9 cellular contexts compared by ENCODE assay signal in the genomic region with DNA sequence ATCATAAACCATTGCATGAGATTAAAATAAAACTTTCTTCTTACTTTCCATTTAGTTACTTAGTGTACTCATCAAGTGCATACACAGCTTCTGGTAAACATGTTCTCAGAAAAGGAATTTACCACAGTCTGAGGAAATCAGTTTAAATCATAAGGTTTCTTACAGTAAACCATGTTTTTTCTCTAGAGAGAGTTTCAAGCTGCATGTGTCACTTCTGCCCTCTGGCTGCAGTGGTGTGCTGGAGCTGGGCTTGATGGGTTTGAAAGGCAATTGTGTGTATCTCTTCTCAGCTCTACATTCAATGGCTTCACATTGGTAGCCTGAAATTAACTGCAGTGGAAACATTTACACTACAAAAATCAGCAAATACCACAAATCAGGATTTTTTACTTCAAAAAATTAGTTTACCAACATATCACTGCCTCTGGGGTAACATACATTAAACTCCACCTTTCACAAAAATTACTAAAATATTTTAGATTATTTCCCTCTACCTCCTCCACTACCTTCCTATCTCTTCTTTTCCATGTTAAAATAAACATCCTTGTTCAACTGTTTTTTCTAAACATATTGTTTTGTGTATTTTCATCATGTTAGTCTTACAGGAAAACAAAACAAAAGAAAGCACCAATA.
DNase-seq lines count a peak whose midpoint lies in the region; ATAC-seq and TF ChIP-seq lines count a peak whose summit lies in the region.
"Had no signal": no experiment of that assay in that cellular context is flagged by ENCODE, and none has a peak within 500 bp of the region (broad histone marks: within the 10 kb centered on the region; RNA-seq: fewer than 3 reads in every experiment).

No MANE protein-coding gene starts in this region.

- no peaks in the 10 kb centered on the region for H3K9me3 Mint-ChIP-seq in CD14-positive monocyte
- H3K9me3 Mint-ChIP-seq in activated naive CD4-positive, alpha-beta T cell treated with anti-CD3 and anti-CD28 coated beads, Interleukin-2, amount 50 U/mL, for 72 hours: peaks cover 4 to 6% of the 10 kb centered on the region in 2 donors

- H3K27me3 Mint-ChIP-seq in CD14-positive monocyte (ENCODE audit: low read depth in 3 of 3): peaks cover 0 to 1% (median 0%) of the 10 kb centered on the region in 3 donors

- no peaks in the 10 kb centered on the region for H3K27me3 ChIP-seq in WERI-Rb-1 (ENCODE audit: insufficient read depth, low read depth, severe bottlenecking)

- no peaks in the 10 kb centered on the region for H3K36me3 Mint-ChIP-seq in CD14-positive monocyte
- H3K36me3 Mint-ChIP-seq in activated naive CD4-positive, alpha-beta T cell treated with anti-CD3 and anti-CD28 coated beads, Interleukin-2, amount 50 U/mL, for 72 hours: no peaks in the 10 kb centered on the region

- TF ChIP-seq CTCF in CD14-positive monocyte (IDR thresholded peaks at IDR 0.05) (peak; percentile 11), HFF-Myc (IDR thresholded peaks at IDR 0.05; ENCODE audit: low read depth, low read length, missing control alignments) (peak; percentile 14), WERI-Rb-1 (IDR thresholded peaks at IDR 0.05; ENCODE audit: low read depth, low read length) (peak; percentile 79)

- H3K9me3 ChIP-seq in WERI-Rb-1 (ENCODE audit: severe bottlenecking): no peaks in the 10 kb centered on the region

- H3K4me3 ChIP-seq in HFF-Myc (replicated peaks; ENCODE audit: low read depth, low read length) (no peak overlapping the region), WERI-Rb-1 (ENCODE audit: low read depth, low read length) (no peak overlapping the region)
- H3K4me3 ChIP-seq: skin epidermis had no signal

- intact Hi-C loops in CD14-positive monocyte (cut with micrococcal nuclease): no loop called here

- peak overlapping the region; percentile 25 for H3K27ac ChIP-seq in WERI-Rb-1
- H3K27ac ChIP-seq: skin epidermis had no signal

- ATAC-seq in GM21528 (IDR thresholded peaks at IDR 0.05; ENCODE audit: low FRiP score, unreplicated experiment) (no peak), HG03460 (IDR thresholded peaks at IDR 0.05; ENCODE audit: unreplicated experiment) (no peak)
- no peak for ATAC-seq in activated naive CD4-positive, alpha-beta T cell treated with anti-CD3 and anti-CD28 coated beads, Interleukin-2, amount 50 U/mL, for 72 hours

- no peaks in the 10 kb centered on the region for H3K4me1 Mint-ChIP-seq in CD14-positive monocyte

- DNase-seq in CD14-positive monocyte (ENCODE audit: low spot score) (no peak), HFF-Myc (ENCODE audit: extremely low read depth, low read depth) (no peak), WERI-Rb-1 (peak; percentile 69), islet precursor cell (peak; percentile 75), mesenteric fat pad (ENCODE audit: low spot score) (no peak)
- DNase-seq in activated naive CD4-positive, alpha-beta T cell treated with anti-CD3 and anti-CD28 coated beads, Interleukin-2, amount 50 U/mL, for 72 hours (ENCODE audit: low spot score in 2 of 2): no peak

- no peak overlapping the region for H3K27ac Mint-ChIP-seq in CD14-positive monocyte
- no peak overlapping the region for H3K27ac Mint-ChIP-seq in activated naive CD4-positive, alpha-beta T cell treated with anti-CD3 and anti-CD28 coated beads, Interleukin-2, amount 50 U/mL, for 72 hours

- no peaks in the 10 kb centered on the region for H3K36me3 ChIP-seq in WERI-Rb-1

- H3K4me3 Mint-ChIP-seq in CD14-positive monocyte: no peak overlapping the region

Comparison
In these comparisons a context has a peak if more than half of its experiments do, and no peak if none do; other contexts are left out.
1. DNase-seq: peak in WERI-Rb-1 (single experiment) and islet precursor cell (single experiment); none in CD14-positive monocyte (single experiment), HFF-Myc (single experiment), mesenteric fat pad (single experiment) and activated naive CD4-positive, alpha-beta T cell treated with anti-CD3 and anti-CD28 coated beads, Interleukin-2, amount 50 U/mL, for 72 hours (0 of 2).
2. CTCF ChIP-seq: peak in every context shown above with its lines; median percentile 79 in WERI-Rb-1; 14 in HFF-Myc; 11 in CD14-positive monocyte.